ENCODE assay signal across 21 cellular contexts in genomic region chr5:157593036-157593435, GRCh38. TPM values are rescaled to one million over a fixed set of nuclear protein-coding genes. Genes with fewer than 3 reads are reported as not detected.
DNase-seq lines count a peak whose midpoint lies in the region; ATAC-seq and TF ChIP-seq lines count a peak whose summit lies in the region.
"Had no signal": no experiment of that assay in that cellular context is flagged by ENCODE, and none has a peak within 500 bp of the region (broad histone marks: within the 10 kb centered on the region; RNA-seq: fewer than 3 reads in every experiment).

No MANE protein-coding gene starts in this region.

- H3K36me3 ChIP-seq in DND-41 (ENCODE audit: insufficient read depth, low read length): no peaks in the 10 kb centered on the region
- no peaks in the 10 kb centered on the region for H3K36me3 ChIP-seq in KMS-11 (ENCODE audit: insufficient read depth)
- H3K36me3 ChIP-seq in mucosa of rectum (ENCODE audit: control insufficient read depth in 2 of 2, insufficient read depth in 2 of 2, low read length in 2 of 2): no peaks in the 10 kb centered on the region
- H3K36me3 ChIP-seq: colonic mucosa, gastroesophageal sphincter, MG63, neutrophil had no signal

- DNase-seq in DND-41: no peak
- DNase-seq in activated CD8-positive, alpha-beta T cell treated with anti-CD3 and anti-CD28 coated beads for 36 hours: no peak
- DNase-seq in LoVo (ENCODE audit: low spot score): no peak
- DNase-seq: activated CD4-positive, alpha-beta T cell treated with anti-CD3 and anti-CD28 coated beads for 36 hours; C1 segment of cervical spinal cord; colonic mucosa; DMS79; MG63; NCI-H2029 treated with DMSO at 0.1 percent for 48 hours; NCI-H748 treated with DMSO at 0.1 percent for 48 hours had no signal

- peaks cover 3% of the 10 kb centered on the region for H3K36me3 Mint-ChIP-seq in activated CD8-positive, alpha-beta T cell treated with anti-CD3 and anti-CD28 coated beads for 36 hours (ENCODE audit: low read depth)
- H3K36me3 Mint-ChIP-seq: type B pancreatic cell had no signal

- H3K4me3 ChIP-seq in DND-41 (ENCODE audit: low read depth in 1 of 2, low read length in 2 of 2): peak overlapping the region in 1 of 2 experiments; percentile 9; a peak in 1 of 4 replicates
- H3K4me3 ChIP-seq in KMS-11 (IDR thresholded peaks at IDR 0.05; ENCODE audit: insufficient read depth, low read depth, low read length): no peak overlapping the region
- H3K4me3 ChIP-seq in mucosa of rectum (ENCODE audit: low read length in 2 of 2): peak overlapping the region in 1 of 2 donors; percentile 52
- H3K4me3 ChIP-seq: colonic mucosa, gastroesophageal sphincter, lung, MG63 had no signal

- peaks cover 60% of the 10 kb centered on the region for H3K4me1 Mint-ChIP-seq in activated CD8-positive, alpha-beta T cell treated with anti-CD3 and anti-CD28 coated beads for 36 hours (ENCODE audit: low read depth)

- H3K4me1 ChIP-seq in DND-41 (ENCODE audit: insufficient read depth, low read length) (peaks cover 57% of the 10 kb centered on the region), KMS-11 (ENCODE audit: low read depth, poor library complexity, severe bottlenecking) (peaks cover 61% of the 10 kb centered on the region), mucosa of rectum (ENCODE audit: control insufficient read depth in 2 of 2, insufficient read depth in 2 of 2, low read length in 2 of 2) (peaks cover 2 to 12% of the 10 kb centered on the region in 2 donors)
- H3K4me1 ChIP-seq: colonic mucosa had no signal

- peak overlapping the region; percentile 54 for H3K27ac ChIP-seq in DND-41 (ENCODE audit: low read length)
- no peak overlapping the region for H3K27ac ChIP-seq in KMS-11
- peak overlapping the region; percentile 39 to 71 for H3K27ac ChIP-seq in mucosa of rectum (ENCODE audit: low read depth in 2 of 2, low read length in 2 of 2)
- H3K27ac ChIP-seq: colonic mucosa, gastroesophageal sphincter, neutrophil had no signal

- POLR2A ChIA-PET in activated CD8-positive, alpha-beta T cell treated with anti-CD3 and anti-CD28 coated beads for 36 hours (lab: Charles Lee): interaction anchor here (0.7 kb wide), 1 partner anchor 125 kb away, joined by 3 read pairs; no protein-coding TSS in a partner anchor

- H2AFZ ChIP-seq in DND-41 (ENCODE audit: low read depth, low read length): no peak overlapping the region
- H2AFZ ChIP-seq in KMS-11 (ENCODE audit: low read depth): no peak overlapping the region; the same call in 1 of the 2 replicates

- peak overlapping the region; percentile 46 for H3K27ac Mint-ChIP-seq in activated CD8-positive, alpha-beta T cell treated with anti-CD3 and anti-CD28 coated beads for 36 hours
- H3K27ac Mint-ChIP-seq: type B pancreatic cell had no signal

- no peak for TF ChIP-seq CTCF in DND-41 (IDR thresholded peaks at IDR 0.05; ENCODE audit: borderline replicate concordance, extremely low read depth, low read length, poor library complexity, severe bottlenecking)
- no peak for TF ChIP-seq CTCF in KMS-11 (conservative IDR thresholded peaks at IDR 0.05; ENCODE audit: low read depth, low read length)
- TF ChIP-seq CTCF in activated CD8-positive, alpha-beta T cell treated with anti-CD3 and anti-CD28 coated beads for 36 hours (IDR thresholded peaks at IDR 0.05): no peak

- ATAC-seq in DND-41 (ENCODE audit: insufficient read depth, low read depth) (no peak), HG02759 (IDR thresholded peaks at IDR 0.05; ENCODE audit: unreplicated experiment) (no peak), SK-N-SH treated with all-trans-retinoic acid at 6 μM for 48 hours (no peak), GM21381 (IDR thresholded peaks at IDR 0.05; ENCODE audit: unreplicated experiment) (no peak)
- ATAC-seq in activated CD8-positive, alpha-beta T cell treated with anti-CD3 and anti-CD28 coated beads for 36 hours: no peak
- ATAC-seq: activated CD4-positive, alpha-beta T cell treated with anti-CD3 and anti-CD28 coated beads for 36 hours; gastroesophageal sphincter; sciatic nerve had no signal

- H3K79me2 ChIP-seq in DND-41 (ENCODE audit: insufficient read depth, low read length): no peaks in the 10 kb centered on the region
- no peaks in the 10 kb centered on the region for H3K79me2 ChIP-seq in KMS-11 (ENCODE audit: insufficient read depth, low read depth)

- intact Hi-C loops in activated CD8-positive, alpha-beta T cell treated with anti-CD3 and anti-CD28 coated beads for 36 hours (cut with micrococcal nuclease): no loop called here

- no peak overlapping the region for H3K9ac ChIP-seq in DND-41 (ENCODE audit: low read depth, low read length)
- H3K9ac ChIP-seq in KMS-11: no peak overlapping the region
- H3K9ac ChIP-seq in mucosa of rectum (ENCODE audit: low read depth in 1 of 2, low read length in 2 of 2): no peak overlapping the region

- CTCF ChIA-PET in activated CD8-positive, alpha-beta T cell treated with anti-CD3 and anti-CD28 coated beads for 36 hours (lab: Charles Lee): interaction anchor here (0.8 to 1.8 kb wide), 3 partner anchors 25 to 126 kb away, joined by 3 to 4 read pairs (median 3); no protein-coding TSS in a partner anchor

- peak overlapping the region; percentile 37 for H3K4me2 ChIP-seq in DND-41 (ENCODE audit: insufficient read depth, low read length)
- peak overlapping the region; percentile 86; the same call in 1 of the 2 replicates for H3K4me2 ChIP-seq in KMS-11

- peaks cover 6% of the 10 kb centered on the region for H3K27me3 Mint-ChIP-seq in activated CD8-positive, alpha-beta T cell treated with anti-CD3 and anti-CD28 coated beads for 36 hours
- H3K27me3 Mint-ChIP-seq: activated CD4-positive, alpha-beta T cell treated with anti-CD3 and anti-CD28 coated beads for 36 hours; type B pancreatic cell had no signal

- peaks cover 9% of the 10 kb centered on the region for H3K9me3 Mint-ChIP-seq in activated CD8-positive, alpha-beta T cell treated with anti-CD3 and anti-CD28 coated beads for 36 hours

- H3K9me3 ChIP-seq in DND-41 (ENCODE audit: insufficient read depth, low read length, severe bottlenecking): no peaks in the 10 kb centered on the region
- H3K9me3 ChIP-seq in mucosa of rectum (ENCODE audit: control insufficient read depth in 2 of 2, low read length in 2 of 2): no peaks in the 10 kb centered on the region
- H3K9me3 ChIP-seq: colonic mucosa, gastroesophageal sphincter, neutrophil had no signal

- H4K20me1 ChIP-seq in DND-41 (ENCODE audit: insufficient read depth, low read length): no peaks in the 10 kb centered on the region
- H4K20me1 ChIP-seq in KMS-11 (ENCODE audit: insufficient read depth): no peaks in the 10 kb centered on the region

- H3K27me3 ChIP-seq in DND-41 (ENCODE audit: insufficient read depth, low read length, poor library complexity) (no peaks in the 10 kb centered on the region), KMS-11 (ENCODE audit: insufficient read depth, low read depth) (no peaks in the 10 kb centered on the region), mucosa of rectum (ENCODE audit: control insufficient read depth in 2 of 2, insufficient read depth in 2 of 2, low read length in 2 of 2) (no peaks in the 10 kb centered on the region)
- H3K27me3 ChIP-seq: colonic mucosa, gastroesophageal sphincter, MG63, neutrophil had no signal

- H3K4me3 Mint-ChIP-seq in activated CD8-positive, alpha-beta T cell treated with anti-CD3 and anti-CD28 coated beads for 36 hours: no peak overlapping the region
- H3K4me3 Mint-ChIP-seq: activated CD4-positive, alpha-beta T cell treated with anti-CD3 and anti-CD28 coated beads for 36 hours; type B pancreatic cell had no signal

TF ChIP-seq in SK-N-SH treated with all-trans-retinoic acid at 6 μM for 48 hours, 23 proteins besides CTCF, POLR2A, EP300 and RAD21:
- TF ChIP-seq ZFP30 (CRISPR knock-in tag; IDR thresholded peaks at IDR 0.05) (no peak), TCF4 (CRISPR knock-in tag; IDR thresholded peaks at IDR 0.05; ENCODE audit: borderline replicate concordance) (no peak), PPARA (CRISPR knock-in tag; IDR thresholded peaks at IDR 0.05; ENCODE audit: borderline replicate concordance) (no peak), ISL1 (CRISPR knock-in tag; IDR thresholded peaks at IDR 0.05) (no peak), SNAI2 (CRISPR knock-in tag; IDR thresholded peaks at IDR 0.05) (no peak), ZFP3 (CRISPR knock-in tag; IDR thresholded peaks at IDR 0.05) (no peak), PATZ1 (CRISPR knock-in tag; IDR thresholded peaks at IDR 0.05; ENCODE audit: borderline replicate concordance) (no peak), GLIS3 (CRISPR knock-in tag; IDR thresholded peaks at IDR 0.05) (no peak), ARNTL (CRISPR knock-in tag; IDR thresholded peaks at IDR 0.05; ENCODE audit: borderline replicate concordance, low read depth) (no peak), ZNF70 (CRISPR knock-in tag; IDR thresholded peaks at IDR 0.05) (no peak), RARB (CRISPR knock-in tag; IDR thresholded peaks at IDR 0.05) (no peak), ESRRG (CRISPR knock-in tag; IDR thresholded peaks at IDR 0.05) (no peak)

RNA-seq across cellular contexts. Expression of gene ADAM19, which starts 17.5 kb away (rescaled TPM):
- 10 to 100 TPM; 12.3 to 12.9 TPM for total RNA-seq in activated CD8-positive, alpha-beta T cell treated with anti-CD3 and anti-CD28 coated beads for 36 hours

RNA-seq across cellular contexts. Expression of gene SOX30, which starts 59.2 kb away (rescaled TPM):
- under 1 TPM; 0.11 to 0.16 TPM for total RNA-seq in activated CD8-positive, alpha-beta T cell treated with anti-CD3 and anti-CD28 coated beads for 36 hours
- total RNA-seq: H1 had no signal
